9 cellular contexts compared by ENCODE assay signal in the genomic region with DNA sequence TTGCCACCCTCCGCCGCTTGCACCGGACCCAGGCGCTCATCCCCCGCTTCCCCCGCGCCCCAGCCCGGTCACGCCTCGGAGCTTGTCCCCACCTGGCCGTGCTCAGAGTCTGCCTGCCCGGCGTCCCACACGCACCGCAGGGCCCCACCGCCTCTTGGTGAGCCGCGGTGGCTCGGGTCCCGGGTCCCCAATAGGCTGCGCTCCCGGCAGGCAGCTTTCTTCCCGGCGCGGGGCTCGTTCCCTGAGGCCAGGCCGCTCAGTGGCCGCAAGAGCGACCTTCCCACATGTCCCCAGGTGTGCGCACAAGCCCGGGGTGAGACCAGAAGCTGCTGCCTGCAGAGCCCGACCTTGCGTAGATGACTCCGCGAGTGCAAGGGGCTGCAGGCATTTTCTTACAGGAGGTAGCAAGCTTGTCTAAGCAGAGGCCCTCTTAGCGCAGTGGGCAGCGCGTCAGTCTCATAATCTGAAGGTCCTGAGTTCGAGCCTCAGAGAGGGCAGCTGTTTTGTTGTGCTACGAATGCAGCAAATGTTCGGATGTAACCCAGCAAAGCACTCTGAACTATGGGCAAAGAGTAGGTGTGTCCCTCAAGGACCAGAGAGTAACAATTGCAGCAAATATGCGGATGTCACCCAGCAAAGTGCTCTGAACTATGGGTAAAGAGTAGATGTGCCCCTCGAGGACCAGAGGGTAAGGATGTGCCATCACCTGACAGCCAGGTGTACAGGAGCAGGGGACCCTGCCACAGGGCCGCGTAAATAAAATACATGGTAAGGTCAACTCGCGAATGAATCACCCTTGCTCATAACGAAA. TPM values are rescaled to one million over a fixed set of nuclear protein-coding genes. Genes with fewer than 3 reads are reported as not detected.
A peak's percentile ranks its signal among the peaks of the same experiment; 100 is the strongest.
DNase-seq lines count a peak whose midpoint lies in the region; ATAC-seq and TF ChIP-seq lines count a peak whose summit lies in the region.
"Had no signal": no experiment of that assay in that cellular context is flagged by ENCODE, and none has a peak within 500 bp of the region (broad histone marks: within the 10 kb centered on the region; RNA-seq: fewer than 3 reads in every experiment).

No MANE protein-coding gene starts in this region.

- peak; percentile 80 for ATAC-seq in GM18502 (IDR thresholded peaks at IDR 0.05; ENCODE audit: poor library complexity, unreplicated experiment)

- H3K27ac ChIP-seq in HUES6 (ENCODE audit: low read depth, low read length), result no peak overlapping the region
- no peak overlapping the region for H3K27ac ChIP-seq in dorsolateral prefrontal cortex

- TF ChIP-seq CTCF in AG09319 (IDR thresholded peaks at IDR 0.05; ENCODE audit: low read depth, low read length) (no peak), dorsolateral prefrontal cortex (IDR thresholded peaks at IDR 0.05 in 54 of 56, conservative IDR thresholded peaks at IDR 0.05 in 2 of 56; ENCODE audit: low read depth in 1 of 56, partially characterized antibody in 56 of 56) (no peak)

- H3K27me3 ChIP-seq in HUES6 (ENCODE audit: control insufficient read depth, insufficient read depth, low read length) (peaks cover 35% of the 10 kb centered on the region), dorsolateral prefrontal cortex (peaks cover 0 to 68% (median 24%) of the 10 kb centered on the region in 45 donors)

- intact Hi-C loops in dorsolateral prefrontal cortex (cut with DNase I), result no loop called here

- no peaks in the 10 kb centered on the region for H3K9me3 ChIP-seq in HUES6 (ENCODE audit: control insufficient read depth, insufficient read depth, low read depth, low read length)

- H3K36me3 ChIP-seq in HUES6 (ENCODE audit: control insufficient read depth, insufficient read depth, low read length), result no peaks in the 10 kb centered on the region

- DNase-seq in AG09319 (ENCODE audit: extremely low read depth, low read depth), result peak; percentile 62
- peak in 2 of 3 experiments; percentile 38 to 39 for DNase-seq in activated CD8-positive, alpha-beta memory T cell treated with anti-CD3 and anti-CD28 coated beads for 48 hours (ENCODE audit: low read depth in 2 of 3, low spot score in 2 of 3)
- DNase-seq in iPS DF 19.7 (ENCODE audit: low read depth, low spot score), result peak; percentile 99
- peak; percentile 55 for DNase-seq in stimulated activated CD4-positive, alpha-beta T cell treated with anti-CD3 and anti-CD28 coated beads, Interleukin-15, amount 100 ng/mL, for 24 hours
- DNase-seq in dorsolateral prefrontal cortex, result no peak
- DNase-seq in ACHN, result no peak

- 0 out of 2 replicates have a peak, but pooled peaks cover 4% of the 10 kb centered on the region for H3K4me1 ChIP-seq in HUES6 (ENCODE audit: control insufficient read depth, insufficient read depth, low read length)

- H3K4me3 ChIP-seq in HUES6 (ENCODE audit: low read depth, low read length) (peak overlapping the region; percentile 71), dorsolateral prefrontal cortex (peak overlapping the region in 13 of 59 donors; percentile 11 to 50 (median 20))

- in situ Hi-C loops in ACHN (cut with HindIII; ENCODE audit: low pct_ligation_motif_present, low pct_unique_long_range_greater_than_20kb, low sequenced_read_pairs), result no loop called here

- H3K9ac ChIP-seq in HUES6 (ENCODE audit: low read length), result peak overlapping the region; percentile 33

RNA-seq across cellular contexts. Expression of a gene that starts 15.6 kb away (rescaled TPM):
- not detected for total RNA-seq in dorsolateral prefrontal cortex
- total RNA-seq: lower leg skin had no signal

RNA-seq across cellular contexts. Expression of a gene that starts 35.8 kb away (rescaled TPM):
- total RNA-seq in dorsolateral prefrontal cortex, result 10 to 100 TPM in 119 of 120 experiments, 1 to 10 TPM in 1; 9.3 to 23.1 (median 15.7) TPM

Comparison
In these comparisons a context has a peak if more than half of its experiments do, and no peak if none do; other contexts are left out.
1. DNase-seq: peak in AG09319 (single experiment), activated CD8-positive, alpha-beta memory T cell treated with anti-CD3 and anti-CD28 coated beads for 48 hours (2 of 3), iPS DF 19.7 (single experiment) and stimulated activated CD4-positive, alpha-beta T cell treated with anti-CD3 and anti-CD28 coated beads, Interleukin-15, amount 100 ng/mL, for 24 hours (single experiment); none in dorsolateral prefrontal cortex (0 of 10) and ACHN (single experiment).